Comparison of ENCODE assay signal across 37 cellular contexts in the genomic region with DNA sequence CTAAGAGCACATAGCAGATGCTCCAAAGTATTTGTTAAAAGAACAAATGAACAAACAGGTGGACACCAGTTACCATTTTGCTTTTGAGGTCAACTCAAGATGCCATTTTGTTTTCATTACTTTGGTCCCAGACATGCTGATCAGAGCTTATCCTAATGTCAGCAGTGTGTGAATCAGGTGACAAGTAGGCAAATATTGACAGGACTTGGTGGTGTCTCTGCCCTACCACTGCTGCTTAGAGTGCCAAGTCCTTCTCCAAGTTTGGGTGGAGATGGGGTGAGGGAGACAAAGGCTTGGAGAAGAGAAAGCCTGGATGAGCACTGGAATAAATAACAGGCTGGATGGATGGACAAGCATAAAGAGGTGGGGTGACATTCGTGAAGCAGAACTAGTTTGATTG. TPM values are rescaled to one million over a fixed set of nuclear protein-coding genes. Genes with fewer than 3 reads are reported as not detected.
"Had no signal": no experiment of that assay in that cellular context is flagged by ENCODE, and none has a peak within 500 bp of the region (broad histone marks: within the 10 kb centered on the region; RNA-seq: fewer than 3 reads in every experiment).

No MANE protein-coding gene starts in this region.

- DNase-seq: activated B cell treated with CpG ODN at 0.5 μM for 24 hours; activated CD4-positive, alpha-beta memory T cell treated with anti-CD3 and anti-CD28 coated beads, Interleukin-2, amount 10 ng/mL, durations not matched to agents 7 days and 5 days; activated CD4-positive, alpha-beta T cell treated with anti-CD3 and anti-CD28 coated beads for 1 hour; activated CD4-positive, alpha-beta T cell treated with anti-CD3 and anti-CD28 coated beads for 48 hours; activated CD8-positive, alpha-beta memory T cell treated with anti-CD3 and anti-CD28 coated beads for 24 hours; activated CD8-positive, alpha-beta memory T cell treated with anti-CD3 and anti-CD28 coated beads, Interleukin-2, amount 10 ng/mL, durations not matched to agents 7 days and 5 days; activated CD8-positive, alpha-beta memory T cell treated with anti-CD3 and anti-CD28 coated beads, Interleukin-2, amount 50 U/mL, for 48 hours; activated effector memory CD4-positive, alpha-beta T cell treated with anti-CD3 and anti-CD28 coated beads, Interleukin-2, amount 50 U/mL, for 16 hours; activated naive CD4-positive, alpha-beta T cell; activated naive CD4-positive, alpha-beta T cell treated with anti-CD3 and anti-CD28 coated beads, Interleukin-2, amount 50 U/mL, for 16 hours; activated naive CD8-positive, alpha-beta T cell treated with anti-CD3 and anti-CD28 coated beads for 36 hours; activated T-cell treated with anti-CD3 and anti-CD28 coated beads, Interleukin-2, amount 50 U/mL, for 48 hours; amniotic stem cell; body of pancreas; Karpas-422; NCI-H1417; NCI-H146; NCI-H187; NCI-H2029 treated with DMSO at 0.1 percent for 48 hours; NCI-H2107; NCI-H2171; NCI-H510A; NCI-H526; NCI-H748 treated with DMSO at 0.1 percent for 48 hours; NK-92 treated with Interleukin-12 subunit alpha and Interleukin-12 subunit beta, amount 100 ng/mL, for 24 hours; PC-9; SIG-M5; SW 1271; T-helper 1 cell; T-helper 2 cell; T-helper 9 cell had no signal

- H3K9me3 ChIP-seq: ascending aorta, body of pancreas, breast epithelium had no signal

- H3K4me3 ChIP-seq: ascending aorta, body of pancreas, breast epithelium, PC-9 had no signal

- H3K4me1 ChIP-seq: ascending aorta, breast epithelium had no signal

- H3K27ac ChIP-seq: ascending aorta, body of pancreas, breast epithelium, PC-9, RWPE1, VCaP had no signal

- H2AFZ ChIP-seq: PC-9 had no signal

- ATAC-seq: activated CD8-positive, alpha-beta memory T cell treated with anti-CD3 and anti-CD28 coated beads, Interleukin-2, amount 10 ng/mL, durations not matched to agents 7 days and 5 days; body of pancreas; Right ventricle myocardium inferior; SK-N-SH treated with all-trans-retinoic acid at 6 μM for 48 hours had no signal

- H3K27me3 ChIP-seq: ascending aorta, body of pancreas had no signal

- H3K4me2 ChIP-seq: PC-9 had no signal

- H3K36me3 ChIP-seq: ascending aorta, breast epithelium had no signal

RNA-seq across cellular contexts. Expression of gene MID1IP1, which starts 38.7 kb away (rescaled TPM):
- total RNA-seq: PC-9 had no signal
